Comparison of ENCODE assay signal across 25 cellular contexts in genomic region chr11:134724106-134724778, GRCh38.
"Had no signal": no experiment of that assay in that cellular context is flagged by ENCODE, and none has a peak within 500 bp of the region (broad histone marks: within the 10 kb centered on the region; RNA-seq: fewer than 3 reads in every experiment).

No MANE protein-coding gene starts in this region.

- H3K27me3 ChIP-seq: brain microvascular endothelial cell, cardiac muscle cell, MG63 had no signal

- ATAC-seq: activated T-cell treated with anti-CD3 and anti-CD28 coated beads, Interleukin-2, amount 50 U/mL, for 4 hours; T-helper 17 cell had no signal

- DNase-seq: activated CD4-positive, alpha-beta memory T cell treated with anti-CD3 and anti-CD28 coated beads for 36 hours; activated CD4-positive, alpha-beta T cell treated with anti-CD3 and anti-CD28 coated beads, Interleukin-2, amount 10 ng/mL, durations not matched to agents 7 days and 5 days; activated CD4-positive, CD25-positive, alpha-beta regulatory T cell; activated CD8-positive, alpha-beta memory T cell treated with anti-CD3 and anti-CD28 coated beads for 24 hours; activated gamma-delta T cell; activated naive CD4-positive, alpha-beta T cell treated with anti-CD3 and anti-CD28 coated beads for 36 hours; activated T-cell treated with anti-CD3 and anti-CD28 coated beads, Interleukin-2, amount 50 U/mL, for 4 hours; amygdala; brain microvascular endothelial cell; MG63; MV-4-11; NCI-H1092 treated with DMSO at 0.1 percent for 48 hours; NCI-H1436; NCI-H1694 treated with DMSO at 0.1 percent for 48 hours; NCI-H2029 treated with DMSO at 0.1 percent for 48 hours; NCI-H446 treated with DMSO at 0.1 percent for 48 hours; NCI-H774; SIG-M5; T-helper 17 cell; T-helper 9 cell had no signal

- H3K36me3 ChIP-seq: brain microvascular endothelial cell, cardiac muscle cell, MG63 had no signal

- H3K9me3 ChIP-seq: MG63 had no signal

- FAIRE-seq: astrocyte, colon, TTC549 had no signal

- H3K27ac ChIP-seq: brain microvascular endothelial cell, cardiac muscle cell, VCaP had no signal

- H3K4me3 ChIP-seq: cardiac muscle cell, MG63 had no signal
